ENCODE assay signal across 15 cellular contexts in genomic region chr5:158212915-158213314, GRCh38.
DNase-seq lines count a peak whose midpoint lies in the region; ATAC-seq and TF ChIP-seq lines count a peak whose summit lies in the region.
"Had no signal": no experiment of that assay in that cellular context is flagged by ENCODE, and none has a peak within 500 bp of the region (broad histone marks: within the 10 kb centered on the region; RNA-seq: fewer than 3 reads in every experiment).

No MANE protein-coding gene starts in this region.

- no peak overlapping the region for H3K4me3 ChIP-seq in SK-N-SH (ENCODE audit: low read depth in 2 of 2, low read length in 1 of 2)
- H3K4me3 ChIP-seq in lower lobe of right lung, result no peak overlapping the region

- H3K27me3 ChIP-seq in SK-N-SH (ENCODE audit: insufficient read depth) (no peaks in the 10 kb centered on the region), lower lobe of right lung (ENCODE audit: low read depth) (no peaks in the 10 kb centered on the region)
- H3K27me3 ChIP-seq: foreskin keratinocyte had no signal

- BruUV-seq in Calu3 (replicated peaks; lab: Mats Ljungman, UMichigan), result no TSS peak

- H3K4me3 Mint-ChIP-seq in Calu3 (ENCODE audit: low read depth, unreplicated experiment), result no peak overlapping the region
- H3K4me3 Mint-ChIP-seq: activated B cell treated with CpG ODN at 0.5 μM for 24 hours, CD14-positive monocyte, memory B cell had no signal

- H3K9me2 ChIP-seq in SK-N-SH, result no peaks in the 10 kb centered on the region

- H3F3A ChIP-seq in SK-N-SH (replicated peaks; ENCODE audit: insufficient read depth), result no peaks in the 10 kb centered on the region

- H3K79me2 ChIP-seq in SK-N-SH (ENCODE audit: insufficient read depth), result no peaks in the 10 kb centered on the region

- H2AFZ ChIP-seq in SK-N-SH (ENCODE audit: low read depth), result no peak overlapping the region

- H3K9ac ChIP-seq in SK-N-SH, result no peak overlapping the region

- TF ChIP-seq RAD21 in SK-N-SH (IDR thresholded peaks at IDR 0.05; ENCODE audit: low read length), result no peak

- no peaks in the 10 kb centered on the region for H3K36me3 Mint-ChIP-seq in Calu3 (ENCODE audit: insufficient read depth, unreplicated experiment)
- H3K36me3 Mint-ChIP-seq: memory B cell had no signal

- WGBS in SK-N-SH (ENCODE audit: low lambda C conversion rate), result 20% methylated on average over 3 of the region's 3 CpGs

- no peak overlapping the region for H3K4me2 ChIP-seq in SK-N-SH

- TF ChIP-seq EP300 in SK-N-SH (IDR thresholded peaks at IDR 0.05; ENCODE audit: borderline replicate concordance in 1 of 2, low read depth in 1 of 2, low read length in 1 of 2), result no peak

- peaks cover 5% of the 10 kb centered on the region for H3K9me3 Mint-ChIP-seq in Calu3 (ENCODE audit: low read depth, unreplicated experiment)
- H3K9me3 Mint-ChIP-seq: memory B cell had no signal

- intact Hi-C loops in Calu3 (cut with micrococcal nuclease; ENCODE audit: unreplicated experiment), result no loop called here
- intact Hi-C loops in lower lobe of right lung (cut with DNase I), result no loop called here

- no peaks in the 10 kb centered on the region for H3K36me3 ChIP-seq in SK-N-SH (replicated peaks in 1 of 2; ENCODE audit: control insufficient read depth in 1 of 2, insufficient read depth in 2 of 2, low read length in 1 of 2)
- no peaks in the 10 kb centered on the region for H3K36me3 ChIP-seq in lower lobe of right lung

- POLR2A ChIA-PET in HEK293T (lab: Yijun Ruan, JAX), result no interaction called here
- POLR2A ChIA-PET in SK-N-SH (lab: Yijun Ruan, JAX), result no interaction called here

- DNase-seq in Calu3 (peak; percentile 24), HEK293T (ENCODE audit: extremely low spot score) (peak; percentile 54), SK-N-SH (no peak), lower lobe of right lung (peak; percentile 49)
- DNase-seq: activated B cell treated with CpG ODN at 0.5 μM for 24 hours; activated effector memory CD4-positive, alpha-beta T cell treated with Interleukin-2 at 50 U/mL for 16 hours; foreskin keratinocyte; KG1; NCI-H1436; NCI-H446 had no signal

- no peaks in the 10 kb centered on the region for H3K27me3 Mint-ChIP-seq in Calu3 (ENCODE audit: unreplicated experiment)
- H3K27me3 Mint-ChIP-seq: activated B cell treated with CpG ODN at 0.5 μM for 24 hours, memory B cell had no signal

- no peak overlapping the region for H3K27ac Mint-ChIP-seq in Calu3 (ENCODE audit: unreplicated experiment)
- H3K27ac Mint-ChIP-seq: activated B cell treated with CpG ODN at 0.5 μM for 24 hours, memory B cell had no signal

- ATAC-seq in lower lobe of right lung, result no peak
- no peak for ATAC-seq in HG02981 (IDR thresholded peaks at IDR 0.05; ENCODE audit: unreplicated experiment)
- no peak for ATAC-seq in HG03571 (IDR thresholded peaks at IDR 0.05; ENCODE audit: unreplicated experiment)
- ATAC-seq in HG02884 (IDR thresholded peaks at IDR 0.05; ENCODE audit: unreplicated experiment), result no peak
- ATAC-seq: foreskin keratinocyte had no signal

- no peaks in the 10 kb centered on the region for H3K4me1 Mint-ChIP-seq in Calu3 (ENCODE audit: low read depth, unreplicated experiment)
- H3K4me1 Mint-ChIP-seq: activated B cell treated with CpG ODN at 0.5 μM for 24 hours, memory B cell had no signal

- H3K9me3 ChIP-seq in SK-N-SH (no peaks in the 10 kb centered on the region), lower lobe of right lung (no peaks in the 10 kb centered on the region)

- CTCF ChIA-PET in Calu3 (lab: Charles Lee) (no interaction called here), HEK293T (lab: Yijun Ruan, JAX) (interaction anchor here (0.6 kb wide), 1 partner anchor 9 kb away, joined by 3 read pairs; no protein-coding TSS in a partner anchor), SK-N-SH (lab: Yijun Ruan, JAX) (interaction anchor here (0.6 kb wide), 1 partner anchor 16 kb away, joined by 3 read pairs; no protein-coding TSS in a partner anchor)

- H3K27ac ChIP-seq in SK-N-SH (ENCODE audit: low read depth in 2 of 2, low read length in 1 of 2), result no peak overlapping the region
- no peak overlapping the region for H3K27ac ChIP-seq in lower lobe of right lung
- H3K27ac ChIP-seq: foreskin keratinocyte had no signal

- TF ChIP-seq CTCF in Calu3 (IDR thresholded peaks at IDR 0.05; ENCODE audit: unreplicated experiment) (no peak), SK-N-SH (IDR thresholded peaks at IDR 0.05) (no peak), lower lobe of right lung (IDR thresholded peaks at IDR 0.05) (no peak)

- H3K4me1 ChIP-seq in SK-N-SH (ENCODE audit: control insufficient read depth in 1 of 2, insufficient read depth in 2 of 2, low read depth in 1 of 2, low read length in 1 of 2), result no peaks in the 10 kb centered on the region
- no peaks in the 10 kb centered on the region for H3K4me1 ChIP-seq in lower lobe of right lung
- H3K4me1 ChIP-seq: foreskin keratinocyte had no signal

- no peaks in the 10 kb centered on the region for H4K20me1 ChIP-seq in SK-N-SH (ENCODE audit: insufficient read depth)

TF ChIP-seq in HEK293T, 16 proteins besides CTCF, POLR2A, EP300 and RAD21:
- TF ChIP-seq PKNOX1 (IDR thresholded peaks at IDR 0.05), result peak; percentile 56
- TF ChIP-seq FOXK2 (IDR thresholded peaks at IDR 0.05), result no peak
- TF ChIP-seq SP1 (IDR thresholded peaks at IDR 0.05), result no peak

TF ChIP-seq in SK-N-SH, 30 proteins besides CTCF, POLR2A, EP300 and RAD21:
- TF ChIP-seq FOSL2 (IDR thresholded peaks at IDR 0.05; ENCODE audit: borderline replicate concordance, low read depth), result no peak
- peak; percentile 87 for TF ChIP-seq USF1 (IDR thresholded peaks at IDR 0.05; ENCODE audit: borderline replicate concordance, low read depth)
